ENCODE assay signal across 10 cellular contexts in the genomic region with DNA sequence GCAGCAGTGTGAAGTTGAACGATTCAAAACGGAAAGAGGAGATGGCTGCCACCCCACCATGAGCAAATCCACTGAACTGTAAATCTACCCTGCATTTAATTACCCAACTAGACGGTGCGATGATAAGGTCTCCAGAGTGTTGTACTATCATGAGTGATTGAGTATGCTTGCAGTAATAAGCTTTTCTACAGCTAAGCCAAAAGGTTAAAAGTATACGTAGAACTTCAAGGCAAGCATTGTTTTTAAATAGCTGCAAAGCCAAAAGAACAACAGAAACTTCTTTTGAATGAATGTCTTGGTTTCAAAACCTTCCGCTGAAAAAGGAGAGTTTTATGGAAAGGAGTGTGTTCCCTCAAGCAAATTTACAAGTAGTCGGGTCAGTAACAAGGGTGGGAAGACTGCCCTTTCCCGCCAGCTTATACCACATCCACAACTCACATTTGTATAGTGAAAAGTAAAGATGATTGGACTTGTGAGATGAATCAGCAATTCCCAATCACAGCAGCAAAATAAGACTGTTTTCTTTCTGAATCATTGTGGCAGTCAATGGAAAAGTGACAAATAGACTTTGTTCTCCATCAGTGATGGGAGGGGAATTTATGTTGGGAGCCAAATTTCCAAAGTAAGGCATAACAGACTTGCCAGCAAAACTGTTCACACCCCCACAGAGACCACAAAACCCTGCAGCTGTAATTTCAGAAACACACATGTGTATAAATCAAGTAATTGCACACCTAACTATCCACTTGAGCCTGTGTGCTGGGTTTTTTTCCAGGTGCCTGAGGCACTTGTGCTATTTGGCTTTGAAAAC.
A peak's percentile ranks its signal among the peaks of the same experiment; 100 is the strongest.
DNase-seq lines count a peak whose midpoint lies in the region; ATAC-seq lines count a peak whose summit lies in the region.
"Had no signal": no experiment of that assay in that cellular context is flagged by ENCODE, and none has a peak within 500 bp of the region (broad histone marks: within the 10 kb centered on the region; RNA-seq: fewer than 3 reads in every experiment).

No MANE protein-coding gene starts in this region.

- in situ Hi-C loops in Caki2 (cut with HindIII; ENCODE audit: low pct_unique_long_range_greater_than_20kb, low sequenced_read_pairs), result no loop called here

- ATAC-seq in GM19324 (IDR thresholded peaks at IDR 0.05; ENCODE audit: low FRiP score, unreplicated experiment), result no peak
- ATAC-seq in HG03139 (IDR thresholded peaks at IDR 0.05; ENCODE audit: unreplicated experiment), result no peak

- peak; percentile 68 for DNase-seq in Caki2 (ENCODE audit: low read depth)
- DNase-seq in NCI-H1694 (lab: John Stamatoyannopoulos, UW), result peak; percentile 56
- peak; percentile 22 for DNase-seq in dedifferentiated amniotic fluid mesenchymal stem cell (ENCODE audit: extremely low spot score)
- DNase-seq in midbrain (lab: John Stamatoyannopoulos, UW), result peak; percentile 19
- no peak for DNase-seq in D341Med (ENCODE audit: low spot score)
- no peak for DNase-seq in activated CD8-positive, alpha-beta memory T cell treated with anti-CD3 and anti-CD28 coated beads, Interleukin-2, amount 50 U/mL, for 4 hours
- DNase-seq: activated effector memory CD4-positive, alpha-beta T cell treated with anti-CD3 and anti-CD28 coated beads, Interleukin-2, amount 50 U/mL, for 16 hours; naive B cell had no signal

Comparison
In these comparisons a context has a peak if more than half of its experiments do, and no peak if none do; other contexts are left out.
1. DNase-seq: peak in Caki2 (single experiment), NCI-H1694 (single experiment), dedifferentiated amniotic fluid mesenchymal stem cell (single experiment) and midbrain (single experiment); none in D341Med (single experiment) and activated CD8-positive, alpha-beta memory T cell treated with anti-CD3 and anti-CD28 coated beads, Interleukin-2, amount 50 U/mL, for 4 hours (single experiment).